Comparison of ENCODE assay signal across 8 cellular contexts in genomic region chr4:143185253-143186107, GRCh38. TPM values are rescaled to one million over a fixed set of nuclear protein-coding genes. Genes with fewer than 3 reads are reported as not detected.
DNase-seq lines count a peak whose midpoint lies in the region; ATAC-seq and TF ChIP-seq lines count a peak whose summit lies in the region.

No MANE protein-coding gene starts in this region.

- TF ChIP-seq CTCF in retinal pigment epithelial cell (conservative IDR thresholded peaks at IDR 0.05; ENCODE audit: low read depth, low read length) = no peak

- no peaks in the 10 kb centered on the region for H3K27me3 Mint-ChIP-seq in IgD-negative memory B cell
- no peaks in the 10 kb centered on the region for H3K27me3 Mint-ChIP-seq in activated naive CD8-positive, alpha-beta T cell treated with anti-CD3 and anti-CD28 coated beads for 36 hours

- H3K27me3 ChIP-seq in right cardiac atrium (ENCODE audit: control insufficient read depth, insufficient read depth) = no peaks in the 10 kb centered on the region

- H3K27ac Mint-ChIP-seq in IgD-negative memory B cell = peak overlapping the region; percentile 65 to 92 (median 89)
- peak overlapping the region; percentile 96 for H3K27ac Mint-ChIP-seq in activated naive CD8-positive, alpha-beta T cell treated with anti-CD3 and anti-CD28 coated beads for 36 hours

- peak overlapping the region; percentile 89 to 100 (median 92) for H3K4me3 Mint-ChIP-seq in IgD-negative memory B cell
- peak overlapping the region; percentile 86 for H3K4me3 Mint-ChIP-seq in activated naive CD8-positive, alpha-beta T cell treated with anti-CD3 and anti-CD28 coated beads for 36 hours

- under 1% methylated on average over 50 of the region's 50 CpGs for WGBS in right cardiac atrium

- H3K4me1 Mint-ChIP-seq in IgD-negative memory B cell = peaks cover 36 to 53% (median 43%) of the 10 kb centered on the region in 3 donors
- H3K4me1 Mint-ChIP-seq in activated naive CD8-positive, alpha-beta T cell treated with anti-CD3 and anti-CD28 coated beads for 36 hours = peaks cover 46% of the 10 kb centered on the region

- peaks cover 4% of the 10 kb centered on the region for H3K36me3 Mint-ChIP-seq in IgD-negative memory B cell
- H3K36me3 Mint-ChIP-seq in activated naive CD8-positive, alpha-beta T cell treated with anti-CD3 and anti-CD28 coated beads for 36 hours = peaks cover 47% of the 10 kb centered on the region

- peak overlapping the region; percentile 27 for H3K27ac ChIP-seq in right cardiac atrium (ENCODE audit: low read length)

- H3K9me3 ChIP-seq in right cardiac atrium (ENCODE audit: control insufficient read depth, low read length) = no peaks in the 10 kb centered on the region

- peak overlapping the region; percentile 79 for H3K4me3 ChIP-seq in right cardiac atrium (ENCODE audit: low read length)
- peak overlapping the region; percentile 95 for H3K4me3 ChIP-seq in retinal pigment epithelial cell (ENCODE audit: low read length)

- H3K4me1 ChIP-seq in right cardiac atrium (ENCODE audit: control insufficient read depth, insufficient read depth, low read length) = no peaks in the 10 kb centered on the region

- peak in 2 of 3 experiments; percentile 33 to 63 for DNase-seq in NCI-H1417 (lab: John Stamatoyannopoulos, UW)
- no peak for DNase-seq in NCI-H1417 treated with DMSO at 0.1 percent for 48 hours (lab: John Stamatoyannopoulos, UW)
- DNase-seq in activated naive CD8-positive, alpha-beta T cell treated with anti-CD3 and anti-CD28 coated beads for 36 hours = peak; percentile 24
- peak; percentile 13 to 74 (median 63) for DNase-seq in right cardiac atrium
- DNase-seq in retinal pigment epithelial cell (ENCODE audit: low read depth) = no peak
- no peak for DNase-seq in stimulated activated CD4-positive, alpha-beta T cell treated with anti-CD3 and anti-CD28 coated beads, Interleukin-4, amount 100 ng/mL, for 1 hour

- no peaks in the 10 kb centered on the region for H3K9me3 Mint-ChIP-seq in IgD-negative memory B cell
- no peaks in the 10 kb centered on the region for H3K9me3 Mint-ChIP-seq in activated naive CD8-positive, alpha-beta T cell treated with anti-CD3 and anti-CD28 coated beads for 36 hours

- ATAC-seq in GM21737 (IDR thresholded peaks at IDR 0.05; ENCODE audit: unreplicated experiment) (peak; percentile 17), right cardiac atrium (no peak)

- intact Hi-C loops in right cardiac atrium (cut with DNase I) = no loop called here

RNA-seq across cellular contexts. Expression of gene USP38, which starts 0.8 kb away (rescaled TPM):
- polyA plus RNA-seq in IgD-negative memory B cell (19.4 TPM), right cardiac atrium (7.1 TPM)
- 10 to 100 TPM; 22.7 to 23.1 TPM for total RNA-seq in activated naive CD8-positive, alpha-beta T cell treated with anti-CD3 and anti-CD28 coated beads for 36 hours
- 10 to 100 TPM; 19.1 to 21.1 (median 19.4) TPM for total RNA-seq in right cardiac atrium

Comparison
In these comparisons a context has a peak if more than half of its experiments do, and no peak if none do; other contexts are left out.
1. DNase-seq: peak in NCI-H1417 (2 of 3), activated naive CD8-positive, alpha-beta T cell treated with anti-CD3 and anti-CD28 coated beads for 36 hours (single experiment) and right cardiac atrium (3 of 3); none in NCI-H1417 treated with DMSO at 0.1 percent for 48 hours (single experiment), retinal pigment epithelial cell (single experiment) and stimulated activated CD4-positive, alpha-beta T cell treated with anti-CD3 and anti-CD28 coated beads, Interleukin-4, amount 100 ng/mL, for 1 hour (single experiment).